26 cellular contexts compared by ENCODE assay signal in the genomic region with DNA sequence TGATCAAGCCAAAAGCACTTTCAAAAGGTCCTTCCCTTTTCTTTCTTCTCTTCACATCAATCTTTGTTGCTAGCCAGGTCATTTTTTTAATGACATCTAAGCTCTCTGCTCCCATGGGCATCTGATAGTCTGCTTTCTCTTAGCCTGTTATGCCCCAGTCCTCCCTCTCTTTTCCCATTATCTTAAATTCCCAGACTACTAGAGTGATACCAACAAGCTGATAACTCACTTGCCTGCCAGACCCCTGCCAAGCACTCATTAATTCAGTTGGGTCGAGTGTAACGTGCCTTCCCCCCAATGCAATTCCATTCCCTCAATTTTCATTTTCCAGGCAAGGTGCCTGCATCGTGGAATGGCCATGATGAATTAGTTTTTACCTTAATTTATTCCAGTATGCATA.
"Had no signal": no experiment of that assay in that cellular context is flagged by ENCODE, and none has a peak within 500 bp of the region (broad histone marks: within the 10 kb centered on the region; RNA-seq: fewer than 3 reads in every experiment).

No MANE protein-coding gene starts in this region.

- ATAC-seq: activated CD4-positive, alpha-beta T cell treated with anti-CD3 and anti-CD28 coated beads for 36 hours; activated CD8-positive, alpha-beta memory T cell treated with anti-CD3 and anti-CD28 coated beads, Interleukin-2, amount 10 ng/mL, durations not matched to agents 7 days and 5 days; activated CD8-positive, alpha-beta T cell treated with anti-CD3 and anti-CD28 coated beads, Interleukin-2, amount 10 ng/mL, durations not matched to agents 7 days and 5 days; body of pancreas; gastroesophageal sphincter had no signal

- H3K36me3 ChIP-seq: colonic mucosa, esophagus squamous epithelium, gastroesophageal sphincter had no signal

- DNase-seq: activated CD4-positive, alpha-beta memory T cell treated with anti-CD3 and anti-CD28 coated beads for 36 hours; activated CD4-positive, alpha-beta T cell treated with anti-CD3 and anti-CD28 coated beads for 36 hours; activated CD4-positive, alpha-beta T cell treated with anti-CD3 and anti-CD28 coated beads, Interleukin-2, amount 10 ng/mL, durations not matched to agents 24 days and 14 days; activated CD4-positive, CD25-positive, alpha-beta regulatory T cell; activated CD4-positive, CD25-positive, alpha-beta regulatory T cell treated with anti-CD3 and anti-CD28 coated beads, Interleukin-2, amount 50 U/mL, for 72 hours; activated CD8-positive, alpha-beta memory T cell treated with anti-CD3 and anti-CD28 coated beads, Interleukin-2, amount 10 ng/mL, durations not matched to agents 7 days and 5 days; activated CD8-positive, alpha-beta memory T cell treated with anti-CD3 and anti-CD28 coated beads, Interleukin-2, amount 50 U/mL, for 4 hours; activated CD8-positive, alpha-beta T cell treated with anti-CD3 and anti-CD28 coated beads, Interleukin-2, amount 10 ng/mL, durations not matched to agents 7 days and 5 days; activated gamma-delta T cell treated with Interleukin-2 at 50 U/mL for 16 hours; activated naive CD4-positive, alpha-beta T cell treated with anti-CD3 and anti-CD28 coated beads, Interleukin-2, amount 50 U/mL, for 16 hours; activated naive CD4-positive, alpha-beta T cell treated with Interleukin-2 at 50 U/mL for 16 hours; activated T-cell treated with anti-CD3 and anti-CD28 coated beads, Interleukin-2, amount 50 U/mL, for 1 hour; activated T-cell treated with anti-CD3 and anti-CD28 coated beads, Interleukin-2, amount 50 U/mL, for 48 hours; amniotic stem cell; anterior cingulate cortex; body of pancreas; caudate nucleus; colonic mucosa; effector CD8-positive, alpha-beta T cell; esophagus squamous epithelium; foreskin melanocyte; T-helper 2 cell had no signal

- H3K9me3 ChIP-seq: body of pancreas, colonic mucosa, esophagus squamous epithelium, gastroesophageal sphincter had no signal

- H3K36me3 Mint-ChIP-seq: activated CD4-positive, alpha-beta memory T cell treated with anti-CD3 and anti-CD28 coated beads for 36 hours; activated CD8-positive, alpha-beta memory T cell treated with anti-CD3 and anti-CD28 coated beads, Interleukin-2, amount 10 ng/mL, durations not matched to agents 7 days and 5 days; activated naive CD8-positive, alpha-beta T cell had no signal

- H3K4me3 Mint-ChIP-seq: activated CD4-positive, alpha-beta memory T cell treated with anti-CD3 and anti-CD28 coated beads for 36 hours; activated CD4-positive, alpha-beta T cell treated with anti-CD3 and anti-CD28 coated beads for 36 hours; activated CD4-positive, alpha-beta T cell treated with anti-CD3 and anti-CD28 coated beads, Interleukin-2, amount 10 ng/mL, durations not matched to agents 24 days and 14 days; activated CD8-positive, alpha-beta memory T cell treated with anti-CD3 and anti-CD28 coated beads, Interleukin-2, amount 10 ng/mL, durations not matched to agents 7 days and 5 days; activated CD8-positive, alpha-beta T cell treated with anti-CD3 and anti-CD28 coated beads, Interleukin-2, amount 10 ng/mL, durations not matched to agents 7 days and 5 days; activated naive CD8-positive, alpha-beta T cell; activated T-helper 1 cell treated with anti-CD3 and anti-CD28 coated beads, Interleukin-12 subunit alpha, Interleukin-12 subunit beta, Interleukin-2, Interleukin-4 antibody, amounts not matched to agents 30 ng/mL and 10 ng/mL and 1 ng/mL, durations not matched to agents 14 hours and 24 hours and 36 hours had no signal

- H3K4me3 ChIP-seq: body of pancreas, colonic mucosa, esophagus squamous epithelium, gastroesophageal sphincter had no signal

- H3K27ac Mint-ChIP-seq: activated CD4-positive, alpha-beta memory T cell treated with anti-CD3 and anti-CD28 coated beads for 36 hours; activated CD4-positive, alpha-beta T cell treated with anti-CD3 and anti-CD28 coated beads for 36 hours; activated CD4-positive, alpha-beta T cell treated with anti-CD3 and anti-CD28 coated beads, Interleukin-2, amount 10 ng/mL, durations not matched to agents 24 days and 14 days; activated CD8-positive, alpha-beta memory T cell treated with anti-CD3 and anti-CD28 coated beads, Interleukin-2, amount 10 ng/mL, durations not matched to agents 7 days and 5 days; activated CD8-positive, alpha-beta T cell treated with anti-CD3 and anti-CD28 coated beads, Interleukin-2, amount 10 ng/mL, durations not matched to agents 7 days and 5 days; activated naive CD8-positive, alpha-beta T cell; activated T-helper 1 cell treated with anti-CD3 and anti-CD28 coated beads, Interleukin-12 subunit alpha, Interleukin-12 subunit beta, Interleukin-2, Interleukin-4 antibody, amounts not matched to agents 30 ng/mL and 10 ng/mL and 1 ng/mL, durations not matched to agents 14 hours and 24 hours and 36 hours had no signal

- H3K27me3 Mint-ChIP-seq: activated CD4-positive, alpha-beta memory T cell treated with anti-CD3 and anti-CD28 coated beads for 36 hours; activated CD4-positive, alpha-beta T cell treated with anti-CD3 and anti-CD28 coated beads for 36 hours; activated CD4-positive, alpha-beta T cell treated with anti-CD3 and anti-CD28 coated beads, Interleukin-2, amount 10 ng/mL, durations not matched to agents 24 days and 14 days; activated CD8-positive, alpha-beta memory T cell treated with anti-CD3 and anti-CD28 coated beads, Interleukin-2, amount 10 ng/mL, durations not matched to agents 7 days and 5 days; activated naive CD8-positive, alpha-beta T cell had no signal

- H3K27me3 ChIP-seq: body of pancreas, colonic mucosa, esophagus squamous epithelium, gastroesophageal sphincter had no signal

- H3K27ac ChIP-seq: body of pancreas, colonic mucosa, epithelial cell of prostate, esophagus squamous epithelium, gastroesophageal sphincter had no signal

- H3K4me1 Mint-ChIP-seq: activated CD4-positive, alpha-beta T cell treated with anti-CD3 and anti-CD28 coated beads for 36 hours; activated CD4-positive, alpha-beta T cell treated with anti-CD3 and anti-CD28 coated beads, Interleukin-2, amount 10 ng/mL, durations not matched to agents 24 days and 14 days; activated CD8-positive, alpha-beta memory T cell treated with anti-CD3 and anti-CD28 coated beads, Interleukin-2, amount 10 ng/mL, durations not matched to agents 7 days and 5 days had no signal

- H3K4me1 ChIP-seq: body of pancreas, colonic mucosa, gastroesophageal sphincter had no signal
